In genomic region chr5:172007795-172008465, GRCh38 we compare ENCODE assay signal across 8 cellular contexts. TPM values are rescaled to one million over a fixed set of nuclear protein-coding genes. Genes with fewer than 3 reads are reported as not detected.
DNase-seq lines count a peak whose midpoint lies in the region; TF ChIP-seq lines count a peak whose summit lies in the region.

No MANE protein-coding gene starts in this region.

- no peaks in the 10 kb centered on the region for H3K27me3 Mint-ChIP-seq in CD8-positive, alpha-beta memory T cell

- peaks cover 36 to 46% (median 42%) of the 10 kb centered on the region in 3 donors for H3K4me1 Mint-ChIP-seq in CD8-positive, alpha-beta memory T cell

- POLR2A ChIA-PET in CD8-positive, alpha-beta memory T cell (lab: Charles Lee) = interaction anchor here (0.6 to 2.8 kb wide), 11 partner anchors 23 to 1049 kb away, joined by 3 to 17 read pairs (median 4); partner anchors contain the start of gene DUSP1

- TF ChIP-seq POLR2A in NB4 (IDR thresholded peaks at IDR 0.05; ENCODE audit: extremely low read depth, insufficient read length) = no peak

- CTCF ChIA-PET in CD8-positive, alpha-beta memory T cell (lab: Charles Lee) = interaction anchor here (0.9 to 4.6 kb wide), 12 partner anchors 16 to 275 kb away, joined by 3 to 29 read pairs (median 7); partner anchors contain the start of genes STK10 and UBTD2

- H3K27me3 ChIP-seq in CD8-positive, alpha-beta memory T cell (ENCODE audit: insufficient read depth, low read length, poor library complexity, severe bottlenecking) = no peaks in the 10 kb centered on the region
- no peaks in the 10 kb centered on the region for H3K27me3 ChIP-seq in effector memory CD4-positive, alpha-beta T cell (replicated peaks; ENCODE audit: control insufficient read depth, insufficient read depth, low read length, poor library complexity, severe bottlenecking)
- no peaks in the 10 kb centered on the region for H3K27me3 ChIP-seq in neuron (ENCODE audit: insufficient read depth, low read length)

- peaks cover 0 to 11% (median 2%) of the 10 kb centered on the region in 3 donors for H3K36me3 Mint-ChIP-seq in CD8-positive, alpha-beta memory T cell

- no peaks in the 10 kb centered on the region for H3K9me3 Mint-ChIP-seq in CD8-positive, alpha-beta memory T cell

- peak overlapping the region; percentile 100 for H3K4me3 ChIP-seq in CD8-positive, alpha-beta memory T cell (ENCODE audit: low read length)
- H3K4me3 ChIP-seq in NB4 (ENCODE audit: low read depth, low read length) = peak overlapping the region; percentile 90
- peak overlapping the region; percentile 80 for H3K4me3 ChIP-seq in effector memory CD4-positive, alpha-beta T cell (ENCODE audit: insufficient read depth, low read depth, low read length, poor library complexity, severe bottlenecking)
- peak overlapping the region; percentile 63 for H3K4me3 ChIP-seq in neuron (ENCODE audit: low read length)

- peak overlapping the region; percentile 89 to 97 (median 95) for H3K4me3 Mint-ChIP-seq in CD8-positive, alpha-beta memory T cell

- TF ChIP-seq CTCF in NB4 (IDR thresholded peaks at IDR 0.05; ENCODE audit: low read depth, low read length) = no peak

- H2AFZ ChIP-seq in neuron (ENCODE audit: low read depth, low read length) = peak overlapping the region; percentile 41

- H3K36me3 ChIP-seq in CD8-positive, alpha-beta memory T cell (ENCODE audit: insufficient read depth, low read length) = no peaks in the 10 kb centered on the region
- H3K36me3 ChIP-seq in effector memory CD4-positive, alpha-beta T cell (ENCODE audit: control insufficient read depth, insufficient read depth, low read length) = no peaks in the 10 kb centered on the region
- H3K36me3 ChIP-seq in neuron (ENCODE audit: insufficient read depth, low read length) = no peaks in the 10 kb centered on the region

- no peak for DNase-seq in CD8-positive, alpha-beta memory T cell
- no peak for DNase-seq in NB4 (ENCODE audit: low read depth)
- no peak for DNase-seq in effector memory CD4-positive, alpha-beta T cell
- DNase-seq in cerebellar cortex (ENCODE audit: low spot score) = no peak
- no peak for DNase-seq in Kasumi-1 (lab: John Stamatoyannopoulos, UW)
- DNase-seq in NCI-H2196 (lab: John Stamatoyannopoulos, UW; ENCODE audit: unreplicated experiment) = no peak
- no peak for DNase-seq in NCI-H748 (lab: John Stamatoyannopoulos, UW; ENCODE audit: unreplicated experiment)

- H3K27ac ChIP-seq in CD8-positive, alpha-beta memory T cell (ENCODE audit: low read depth, low read length) = no peak overlapping the region
- H3K27ac ChIP-seq in effector memory CD4-positive, alpha-beta T cell (ENCODE audit: insufficient read depth, low read length, poor library complexity, severe bottlenecking) = peak overlapping the region; percentile 97

- H3K27ac Mint-ChIP-seq in CD8-positive, alpha-beta memory T cell = peak overlapping the region; percentile 89 to 100 (median 98)

- H3K9me3 ChIP-seq in CD8-positive, alpha-beta memory T cell (ENCODE audit: low read length) = no peaks in the 10 kb centered on the region
- no peaks in the 10 kb centered on the region for H3K9me3 ChIP-seq in effector memory CD4-positive, alpha-beta T cell (ENCODE audit: control insufficient read depth, low read length)
- H3K9me3 ChIP-seq in neuron (ENCODE audit: low read length) = no peaks in the 10 kb centered on the region

- peaks cover 40% of the 10 kb centered on the region for H3K4me1 ChIP-seq in CD8-positive, alpha-beta memory T cell (ENCODE audit: insufficient read depth, low read length)
- H3K4me1 ChIP-seq in effector memory CD4-positive, alpha-beta T cell (ENCODE audit: control insufficient read depth, insufficient read depth, low read length, poor library complexity, severe bottlenecking) = peaks cover 27% of the 10 kb centered on the region
- H3K4me1 ChIP-seq in neuron (ENCODE audit: insufficient read depth, low read length) = peaks cover 39% of the 10 kb centered on the region

RNA-seq across cellular contexts. Expression of gene FBXW11, which starts 1.5 kb away (rescaled TPM):
- total RNA-seq in CD8-positive, alpha-beta memory T cell = 10 to 100 TPM; 44.7 to 46.9 TPM
- 25.8 TPM for polyA plus RNA-seq in CD8-positive, alpha-beta memory T cell
